1 cellular context compared by ENCODE assay signal in genomic region chr3:9786209-9786739, GRCh38.
A peak's percentile ranks its signal among the peaks of the same experiment; 100 is the strongest.
TF ChIP-seq lines count a peak whose summit lies in the region.

No MANE protein-coding gene starts in this region.

TF ChIP-seq in GM12878, 131 proteins besides CTCF, POLR2A, EP300 and RAD21:
- TF ChIP-seq SPI1 (IDR thresholded peaks at IDR 0.05; ENCODE audit: borderline replicate concordance, insufficient read depth, low read depth, low read length) (peak; percentile 28; the same call in 1 of the 2 replicates), POU2F2 (IDR thresholded peaks at IDR 0.05; ENCODE audit: borderline replicate concordance, low read depth, low read length) (no peak)
TF ChIP-seq in GM12878: peak in this region for 1.
